18 cellular contexts compared by ENCODE assay signal in the genomic region with DNA sequence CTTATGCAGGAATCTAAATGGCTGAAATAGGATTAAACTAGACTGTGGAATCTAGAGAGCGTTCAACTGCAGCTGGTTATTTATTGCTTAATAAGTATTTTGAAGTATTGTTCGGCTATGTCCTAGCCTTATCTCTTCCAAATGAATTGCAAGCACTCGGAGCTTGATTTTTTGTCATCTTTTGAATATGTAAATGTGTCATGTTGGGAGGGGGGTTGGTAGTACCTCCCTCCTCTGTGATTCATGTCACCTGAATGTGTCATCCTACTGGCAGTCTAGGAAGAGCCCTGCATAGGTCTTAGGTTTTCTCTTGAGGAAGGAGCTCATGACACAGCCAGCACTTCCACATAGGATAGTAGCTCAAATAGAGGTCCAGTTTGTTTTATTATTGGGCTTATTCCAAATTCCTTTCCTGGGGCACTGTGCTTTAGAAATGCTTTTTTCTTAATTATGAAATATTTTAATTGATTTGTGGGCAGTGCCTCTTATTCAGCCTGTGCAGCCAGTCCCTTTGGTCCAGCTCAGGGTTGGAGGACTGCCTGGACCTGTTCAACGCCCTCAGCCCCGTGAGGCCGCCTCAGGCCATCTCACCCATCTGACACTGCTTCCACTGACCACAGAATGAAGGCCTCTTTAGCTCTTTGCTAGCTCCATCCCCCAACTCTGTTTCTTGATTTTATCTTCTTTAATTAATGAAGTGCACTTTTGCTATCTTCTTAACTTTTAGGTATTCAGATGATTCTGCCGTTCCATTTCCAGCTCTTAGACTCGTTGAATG. TPM values are rescaled to one million over a fixed set of nuclear protein-coding genes. Genes with fewer than 3 reads are reported as not detected.
DNase-seq lines count a peak whose midpoint lies in the region; TF ChIP-seq lines count a peak whose summit lies in the region.
"Had no signal": no experiment of that assay in that cellular context is flagged by ENCODE, and none has a peak within 500 bp of the region (broad histone marks: within the 10 kb centered on the region; RNA-seq: fewer than 3 reads in every experiment).

No MANE protein-coding gene starts in this region.

- no peak for TF ChIP-seq EP300 in ovary (IDR thresholded peaks at IDR 0.05)

- no peak for TF ChIP-seq POLR2A in ovary (IDR thresholded peaks at IDR 0.05)

- TF ChIP-seq CTCF in fibroblast of mammary gland (conservative IDR thresholded peaks at IDR 0.05; ENCODE audit: control insufficient read depth, insufficient read depth, low read depth, low read length) (no peak), ovary (IDR thresholded peaks at IDR 0.05) (no peak)

- no peaks in the 10 kb centered on the region for H3K27me3 ChIP-seq in ovary
- H3K27me3 ChIP-seq: dorsolateral prefrontal cortex, sigmoid colon, tibial artery had no signal

- H3K9me3 ChIP-seq in ovary, result no peaks in the 10 kb centered on the region
- H3K9me3 ChIP-seq: sigmoid colon, tibial artery had no signal

- H3K27ac ChIP-seq in ovary, result no peak overlapping the region
- H3K27ac ChIP-seq: PC-9, sigmoid colon, tibial artery had no signal

- no peaks in the 10 kb centered on the region for H3K4me1 ChIP-seq in ovary (ENCODE audit: insufficient read depth)

- DNase-seq in A172 (ENCODE audit: low spot score) (peak; percentile 40), RPMI7951 (ENCODE audit: low read depth) (peak; percentile 65), fibroblast of mammary gland (ENCODE audit: low read depth) (peak; percentile 32), medulla oblongata (ENCODE audit: extremely low spot score) (peak; percentile 67), ovary (no peak), superior temporal gyrus (ENCODE audit: extremely low spot score) (no peak), CD1c-positive myeloid dendritic cell (ENCODE audit: extremely low spot score) (no peak), NCI-H2227 (lab: John Stamatoyannopoulos, UW; ENCODE audit: unreplicated experiment) (no peak)
- DNase-seq: activated gamma-delta T cell; CD4-positive, alpha-beta memory T cell; NCI-H187 treated with DMSO at 0.1 percent for 48 hours; NCI-H510A; sigmoid colon; stimulated activated CD4-positive, alpha-beta T cell treated with anti-CD3 and anti-CD28 coated beads, Interleukin-4, amount 100 ng/mL, for 4 hours; SW 1271; tibial artery had no signal

- 52 to 57% (median 57%) methylated on average over 8 of the region's 8 CpGs for WGBS in ovary, 3 donors

- H3K4me3 ChIP-seq in fibroblast of mammary gland (ENCODE audit: control insufficient read depth, low read depth, low read length), result no peak overlapping the region
- H3K4me3 ChIP-seq in ovary, result no peak overlapping the region
- H3K4me3 ChIP-seq: dorsolateral prefrontal cortex, PC-9, sigmoid colon, tibial artery had no signal

- H3K36me3 ChIP-seq in ovary, result no peaks in the 10 kb centered on the region
- H3K36me3 ChIP-seq: sigmoid colon, tibial artery had no signal

- intact Hi-C loops in ovary (cut with DNase I), result no loop called here

RNA-seq across cellular contexts. Expression of a gene that starts 22.6 kb away (rescaled TPM):
- not detected in 2 replicates for total RNA-seq in A172 (2014; rRNA removed; shearing (Covaris generic))
- 6.4 and 7.1 TPM in 2 replicates for total RNA-seq in RPMI7951 (2014; rRNA removed; shearing (Covaris generic))
- 1 to 10 TPM; 1.4 to 6.9 (median 2.6) TPM for total RNA-seq in ovary
- polyA plus RNA-seq in ovary, result 1 to 10 TPM; 3.2 to 7.4 TPM
- total RNA-seq: CD4-positive, alpha-beta memory T cell; PC-9 had no signal
- polyA plus RNA-seq: CD4-positive, alpha-beta memory T cell had no signal

Comparison
In these comparisons a context has a peak if more than half of its experiments do, and no peak if none do; other contexts are left out.
1. DNase-seq: peak in A172 (single experiment), RPMI7951 (single experiment), fibroblast of mammary gland (single experiment) and medulla oblongata (single experiment); none in ovary (0 of 5), superior temporal gyrus (single experiment), CD1c-positive myeloid dendritic cell (single experiment) and NCI-H2227 (single experiment).